ENCODE assay signal across 18 cellular contexts in the genomic region with DNA sequence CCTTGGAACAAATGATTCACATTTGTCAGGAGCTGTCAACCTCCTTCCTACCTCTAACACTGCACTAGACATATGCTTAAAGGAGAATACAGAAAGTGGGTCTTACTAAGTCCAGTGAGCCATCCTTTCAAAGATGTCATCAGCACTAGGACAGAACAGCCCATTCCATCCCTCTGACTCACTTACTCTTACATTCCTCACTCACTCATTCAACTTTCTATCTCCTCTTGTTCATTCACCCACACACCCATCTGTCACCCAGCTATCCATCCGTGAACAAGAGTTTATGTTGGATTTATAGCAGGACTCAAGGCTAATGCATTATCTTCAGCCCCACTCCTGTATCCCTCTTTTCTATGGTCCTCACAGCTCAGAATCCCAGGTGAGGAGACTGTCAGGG. TPM values are rescaled to one million over a fixed set of nuclear protein-coding genes. Genes with fewer than 3 reads are reported as not detected.
DNase-seq lines count a peak whose midpoint lies in the region; TF ChIP-seq lines count a peak whose summit lies in the region.
"Had no signal": no experiment of that assay in that cellular context is flagged by ENCODE, and none has a peak within 500 bp of the region (broad histone marks: within the 10 kb centered on the region; RNA-seq: fewer than 3 reads in every experiment).

No MANE protein-coding gene starts in this region.

- H3K27me3 Mint-ChIP-seq in endodermal cell (ENCODE audit: insufficient read depth): peaks cover 22% of the 10 kb centered on the region
- peaks cover 20% of the 10 kb centered on the region for H3K27me3 Mint-ChIP-seq in activated T-helper 1 cell treated with anti-CD3 and anti-CD28 coated beads, Interleukin-12 subunit alpha, Interleukin-12 subunit beta, Interleukin-2, Interleukin-4 antibody, amounts not matched to agents 30 ng/mL and 10 ng/mL and 1 ng/mL, durations not matched to agents 14 hours and 24 hours and 36 hours (ENCODE audit: insufficient read depth)

- 100% methylated on average over 1 of the region's 1 CpG; no CpG with 5 or more reads in 1 of the 2 experiments for WGBS in endodermal cell (ENCODE audit: insufficient coverage in 1 of 2, insufficient read length in 1 of 2), 2 experiments
- WGBS in lower leg skin, 2 donors: 73 to 86% methylated on average over 1 of the region's 1 CpG

- TF ChIP-seq POLR2A in lower leg skin (IDR thresholded peaks at IDR 0.05): no peak

- DNase-seq in EH (ENCODE audit: low read depth) (peak; percentile 95), RKO (ENCODE audit: low spot score) (peak; percentile 62), fibroblast of gingiva (ENCODE audit: low read depth) (peak; percentile 66), non-pigmented ciliary epithelial cell (ENCODE audit: low read depth) (peak; percentile 83), endodermal cell (no peak), NK-92 (lab: John Stamatoyannopoulos, UW; ENCODE audit: unreplicated experiment) (no peak), lower leg skin (ENCODE audit: low spot score in 2 of 2) (no peak)
- no peak for DNase-seq in activated T-helper 1 cell treated with anti-CD3 and anti-CD28 coated beads, Interleukin-12 subunit alpha, Interleukin-12 subunit beta, Interleukin-2, Interleukin-4 antibody, amounts not matched to agents 30 ng/mL and 10 ng/mL and 1 ng/mL, durations not matched to agents 14 hours and 24 hours and 36 hours (ENCODE audit: low spot score)
- DNase-seq: activated CD4-positive, alpha-beta T cell treated with anti-CD3 and anti-CD28 coated beads, Interleukin-2, amount 50 U/mL, for 4 hours; activated gamma-delta T cell; cerebellar nuclear complex; gastrocnemius medialis; Karpas-422; left colon; NCI-H1930; NK-92 treated with Interleukin-12 subunit alpha and Interleukin-12 subunit beta, amount 100 ng/mL, for 24 hours; tibial artery had no signal

- no peak overlapping the region for H3K27ac Mint-ChIP-seq in endodermal cell
- H3K27ac Mint-ChIP-seq in activated T-helper 1 cell treated with anti-CD3 and anti-CD28 coated beads, Interleukin-12 subunit alpha, Interleukin-12 subunit beta, Interleukin-2, Interleukin-4 antibody, amounts not matched to agents 30 ng/mL and 10 ng/mL and 1 ng/mL, durations not matched to agents 14 hours and 24 hours and 36 hours: no peak overlapping the region
- H3K27ac Mint-ChIP-seq: T-helper 1 cell treated with Interleukin-12 subunit alpha and Interleukin-12 subunit beta and Interleukin-4 antibody, amounts not matched to agents 30 μg/mL and 1 μg/mL, for 36 hours had no signal

- H3K4me1 ChIP-seq in endodermal cell (ENCODE audit: control insufficient read depth, insufficient read depth, low read length): no peaks in the 10 kb centered on the region
- H3K4me1 ChIP-seq: gastrocnemius medialis had no signal

- H3K4me1 Mint-ChIP-seq in endodermal cell: no peaks in the 10 kb centered on the region
- peaks cover 18% of the 10 kb centered on the region for H3K4me1 Mint-ChIP-seq in activated T-helper 1 cell treated with anti-CD3 and anti-CD28 coated beads, Interleukin-12 subunit alpha, Interleukin-12 subunit beta, Interleukin-2, Interleukin-4 antibody, amounts not matched to agents 30 ng/mL and 10 ng/mL and 1 ng/mL, durations not matched to agents 14 hours and 24 hours and 36 hours (ENCODE audit: low read depth)

- no peaks in the 10 kb centered on the region for H3K9me3 ChIP-seq in endodermal cell (ENCODE audit: control insufficient read depth, low read length)
- H3K9me3 ChIP-seq: gastrocnemius medialis, tibial artery had no signal

- H3K4me3 ChIP-seq in endodermal cell (ENCODE audit: low read length) (no peak overlapping the region), lower leg skin (ENCODE audit: low read depth, poor library complexity, severe bottlenecking) (no peak overlapping the region)
- H3K4me3 ChIP-seq: gastrocnemius medialis, tibial artery had no signal

- H3K4me3 Mint-ChIP-seq in endodermal cell: no peak overlapping the region
- no peak overlapping the region for H3K4me3 Mint-ChIP-seq in activated T-helper 1 cell treated with anti-CD3 and anti-CD28 coated beads, Interleukin-12 subunit alpha, Interleukin-12 subunit beta, Interleukin-2, Interleukin-4 antibody, amounts not matched to agents 30 ng/mL and 10 ng/mL and 1 ng/mL, durations not matched to agents 14 hours and 24 hours and 36 hours
- H3K4me3 Mint-ChIP-seq: T-helper 1 cell treated with Interleukin-12 subunit alpha and Interleukin-12 subunit beta and Interleukin-4 antibody, amounts not matched to agents 30 μg/mL and 1 μg/mL, for 36 hours had no signal

- TF ChIP-seq CTCF in endodermal cell (conservative IDR thresholded peaks at IDR 0.05): no peak
- TF ChIP-seq CTCF in lower leg skin (IDR thresholded peaks at IDR 0.05): no peak

- no peaks in the 10 kb centered on the region for H3K36me3 Mint-ChIP-seq in endodermal cell (ENCODE audit: low read depth)
- H3K36me3 Mint-ChIP-seq in activated T-helper 1 cell treated with anti-CD3 and anti-CD28 coated beads, Interleukin-12 subunit alpha, Interleukin-12 subunit beta, Interleukin-2, Interleukin-4 antibody, amounts not matched to agents 30 ng/mL and 10 ng/mL and 1 ng/mL, durations not matched to agents 14 hours and 24 hours and 36 hours (ENCODE audit: low read depth): peaks cover 4% of the 10 kb centered on the region

- H3K9ac ChIP-seq in endodermal cell (ENCODE audit: extremely low read depth, low read length, poor library complexity, severe bottlenecking): no peak overlapping the region

- intact Hi-C loops in activated T-helper 1 cell treated with anti-CD3 and anti-CD28 coated beads, Interleukin-12 subunit alpha, Interleukin-12 subunit beta, Interleukin-2, Interleukin-4 antibody, amounts not matched to agents 30 ng/mL and 10 ng/mL and 1 ng/mL, durations not matched to agents 14 hours and 24 hours and 36 hours (cut with micrococcal nuclease): no loop called here
- intact Hi-C loops in lower leg skin (cut with DNase I; ENCODE audit: low total_unique reads): no loop called here

- H3K27ac ChIP-seq in endodermal cell (ENCODE audit: low read depth, low read length): no peak overlapping the region
- H3K27ac ChIP-seq: gastrocnemius medialis, tibial artery had no signal

- H3K27me3 ChIP-seq in endodermal cell (ENCODE audit: control insufficient read depth, insufficient read depth, low read length, poor library complexity, severe bottlenecking): peaks cover 9% of the 10 kb centered on the region
- H3K27me3 ChIP-seq: gastrocnemius medialis, tibial artery had no signal

- no peaks in the 10 kb centered on the region for H3K36me3 ChIP-seq in endodermal cell (ENCODE audit: control insufficient read depth, insufficient read depth, low read length)
- H3K36me3 ChIP-seq: gastrocnemius medialis, tibial artery had no signal

- no peaks in the 10 kb centered on the region for H3K9me3 Mint-ChIP-seq in endodermal cell
- no peaks in the 10 kb centered on the region for H3K9me3 Mint-ChIP-seq in activated T-helper 1 cell treated with anti-CD3 and anti-CD28 coated beads, Interleukin-12 subunit alpha, Interleukin-12 subunit beta, Interleukin-2, Interleukin-4 antibody, amounts not matched to agents 30 ng/mL and 10 ng/mL and 1 ng/mL, durations not matched to agents 14 hours and 24 hours and 36 hours

RNA-seq across cellular contexts. Expression of gene INSC, which starts 9.1 kb away (rescaled TPM):
- not detected for total RNA-seq in endodermal cell
- 5.0 TPM for polyA plus RNA-seq in endodermal cell (2013, experiment 1 of 2)
- polyA plus RNA-seq in endodermal cell (2013, experiment 2 of 2): 4.2 TPM
- total RNA-seq in activated T-helper 1 cell treated with anti-CD3 and anti-CD28 coated beads, Interleukin-12 subunit alpha, Interleukin-12 subunit beta, Interleukin-2, Interleukin-4 antibody, amounts not matched to agents 30 ng/mL and 10 ng/mL and 1 ng/mL, durations not matched to agents 14 hours and 24 hours and 36 hours: not detected in 2 replicates
- under 1 TPM in 2 of 4 donors, not detected in 2; 0.23 to 0.27 TPM for total RNA-seq in lower leg skin
- total RNA-seq: gastrocnemius medialis had no signal

RNA-seq across cellular contexts. Expression of gene CALCB, which starts 50.5 kb away (rescaled TPM):
- not detected for total RNA-seq in endodermal cell
- polyA plus RNA-seq in endodermal cell (2013, experiment 1 of 2): 2.1 TPM
- 1.9 TPM for polyA plus RNA-seq in endodermal cell (2013, experiment 2 of 2)
- 0.49 and 0.52 TPM in 2 replicates for total RNA-seq in activated T-helper 1 cell treated with anti-CD3 and anti-CD28 coated beads, Interleukin-12 subunit alpha, Interleukin-12 subunit beta, Interleukin-2, Interleukin-4 antibody, amounts not matched to agents 30 ng/mL and 10 ng/mL and 1 ng/mL, durations not matched to agents 14 hours and 24 hours and 36 hours
- total RNA-seq in lower leg skin: not detected
- total RNA-seq: gastrocnemius medialis had no signal

Comparison
In these comparisons a context has a peak if more than half of its experiments do, and no peak if none do; other contexts are left out.
1. DNase-seq: peak in EH (single experiment), RKO (single experiment), fibroblast of gingiva (single experiment) and non-pigmented ciliary epithelial cell (single experiment); none in endodermal cell (single experiment), NK-92 (single experiment), activated T-helper 1 cell treated with anti-CD3 and anti-CD28 coated beads, Interleukin-12 subunit alpha, Interleukin-12 subunit beta, Interleukin-2, Interleukin-4 antibody, amounts not matched to agents 30 ng/mL and 10 ng/mL and 1 ng/mL, durations not matched to agents 14 hours and 24 hours and 36 hours (single experiment) and lower leg skin (0 of 2).